In the genomic region with DNA sequence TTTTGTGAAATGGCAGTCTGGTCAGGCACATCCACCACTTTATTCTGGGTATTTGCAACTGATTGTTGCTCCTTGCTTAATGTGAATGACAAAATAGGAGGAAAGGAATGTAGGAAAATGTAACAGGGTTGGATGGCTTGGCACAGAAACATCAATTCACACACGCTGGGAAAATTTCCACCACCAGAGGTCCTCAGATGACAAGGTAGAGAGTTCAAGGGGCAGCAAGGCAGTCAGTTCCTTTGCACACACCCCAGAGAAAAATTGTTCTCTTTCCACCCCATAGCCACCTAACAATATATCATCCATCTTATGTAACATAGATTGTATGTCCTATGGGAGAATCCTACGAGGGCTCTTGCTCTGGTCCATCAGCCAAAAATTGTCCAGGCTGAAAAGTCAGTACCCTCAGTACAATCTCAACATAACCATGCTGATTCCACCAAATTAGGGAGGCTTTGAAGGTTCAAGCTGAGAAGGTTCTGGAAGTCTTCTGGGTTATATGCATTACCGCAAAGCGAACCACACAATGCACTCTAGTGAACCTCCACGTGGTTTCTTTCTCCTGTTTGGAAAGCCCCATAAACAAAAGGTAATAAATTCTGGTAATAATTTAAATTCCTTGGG, we compare ENCODE assay signal across 8 cellular contexts. TPM values are rescaled to one million over a fixed set of nuclear protein-coding genes. Genes with fewer than 3 reads are reported as not detected.
DNase-seq lines count a peak whose midpoint lies in the region; ATAC-seq and TF ChIP-seq lines count a peak whose summit lies in the region.

No MANE protein-coding gene starts in this region.

- no TSS peak for BruUV-seq in Panc1 (replicated peaks; lab: Mats Ljungman, UMichigan)

- no peaks in the 10 kb centered on the region for H3K27me3 ChIP-seq in Panc1 (ENCODE audit: control insufficient read depth, insufficient read depth, low read length)

- H3K9me3 ChIP-seq in Panc1 (ENCODE audit: control insufficient read depth, insufficient read depth, low read depth, low read length), result no peaks in the 10 kb centered on the region

- CTCF ChIA-PET in Panc1 (lab: Charles Lee), result interaction anchor here (0.6 kb wide), 1 partner anchor 871 kb away, joined by 5 read pairs; no protein-coding TSS in a partner anchor

- POLR2A ChIA-PET in Panc1 (lab: Charles Lee), result no interaction called here

- no peak overlapping the region for H3K27ac ChIP-seq in Panc1 (ENCODE audit: low read length)

- no peaks in the 10 kb centered on the region for H3K4me1 Mint-ChIP-seq in activated T-helper 1 cell treated with anti-CD3 and anti-CD28 coated beads, Interleukin-12 subunit alpha, Interleukin-12 subunit beta, Interleukin-2, Interleukin-4 antibody, amounts not matched to agents 30 ng/mL and 10 ng/mL and 1 ng/mL, durations not matched to agents 14 hours and 24 hours and 36 hours (ENCODE audit: low read depth)

- in situ Hi-C loops in Panc1 (cut with HindIII; ENCODE audit: low pct_unique_long_range_greater_than_20kb, low sequenced_read_pairs), result no loop called here

- no peaks in the 10 kb centered on the region for H3K4me1 ChIP-seq in Panc1 (ENCODE audit: control insufficient read depth, insufficient read depth, low read length)

- H3K27me3 Mint-ChIP-seq in activated T-helper 1 cell treated with anti-CD3 and anti-CD28 coated beads, Interleukin-12 subunit alpha, Interleukin-12 subunit beta, Interleukin-2, Interleukin-4 antibody, amounts not matched to agents 30 ng/mL and 10 ng/mL and 1 ng/mL, durations not matched to agents 14 hours and 24 hours and 36 hours (ENCODE audit: insufficient read depth), result peaks cover 4% of the 10 kb centered on the region

- no peaks in the 10 kb centered on the region for H3K36me3 Mint-ChIP-seq in activated T-helper 1 cell treated with anti-CD3 and anti-CD28 coated beads, Interleukin-12 subunit alpha, Interleukin-12 subunit beta, Interleukin-2, Interleukin-4 antibody, amounts not matched to agents 30 ng/mL and 10 ng/mL and 1 ng/mL, durations not matched to agents 14 hours and 24 hours and 36 hours (ENCODE audit: low read depth)

- no peaks in the 10 kb centered on the region for H3K9me3 Mint-ChIP-seq in activated T-helper 1 cell treated with anti-CD3 and anti-CD28 coated beads, Interleukin-12 subunit alpha, Interleukin-12 subunit beta, Interleukin-2, Interleukin-4 antibody, amounts not matched to agents 30 ng/mL and 10 ng/mL and 1 ng/mL, durations not matched to agents 14 hours and 24 hours and 36 hours

- intact Hi-C loops in Panc1 (cut with micrococcal nuclease; ENCODE audit: unreplicated experiment) (loop anchor here (2.0 kb wide), 1 partner anchor 835 kb away; no protein-coding TSS in a partner anchor), posterior cingulate gyrus (cut with DNase I) (loop anchor here (1.0 to 5.0 kb wide), 2 partner anchors 92 to 836 kb away; no protein-coding TSS in a partner anchor)
- intact Hi-C loops in activated T-helper 1 cell treated with anti-CD3 and anti-CD28 coated beads, Interleukin-12 subunit alpha, Interleukin-12 subunit beta, Interleukin-2, Interleukin-4 antibody, amounts not matched to agents 30 ng/mL and 10 ng/mL and 1 ng/mL, durations not matched to agents 14 hours and 24 hours and 36 hours (cut with micrococcal nuclease), result loop anchor here (2.0 to 10.0 kb wide), 4 partner anchors 93 to 685 kb away; no protein-coding TSS in a partner anchor

- ATAC-seq in activated CD4-positive, CD25-positive, alpha-beta regulatory T cell treated with anti-CD3 and anti-CD28 coated beads, Interleukin-2, amount 50 U/mL, for 24 hours, result no peak
- ATAC-seq in Panc1, result peak; percentile 76
- ATAC-seq in HG03175 (IDR thresholded peaks at IDR 0.05; ENCODE audit: unreplicated experiment), result no peak

- DNase-seq in activated CD4-positive, CD25-positive, alpha-beta regulatory T cell treated with anti-CD3 and anti-CD28 coated beads, Interleukin-2, amount 50 U/mL, for 72 hours, result peak; percentile 30
- DNase-seq in HT1080 (ENCODE audit: low read depth) (peak; percentile 70), Panc1 (ENCODE audit: low read depth, low spot score) (peak; percentile 54), foreskin fibroblast (peak; percentile 75 to 91), posterior cingulate gyrus (peak in 6 of 10 donors; percentile 17 to 90 (median 58))
- peak; percentile 15 for DNase-seq in activated T-helper 1 cell treated with anti-CD3 and anti-CD28 coated beads, Interleukin-12 subunit alpha, Interleukin-12 subunit beta, Interleukin-2, Interleukin-4 antibody, amounts not matched to agents 30 ng/mL and 10 ng/mL and 1 ng/mL, durations not matched to agents 14 hours and 24 hours and 36 hours (ENCODE audit: low spot score)

- H3K27ac Mint-ChIP-seq in activated T-helper 1 cell treated with anti-CD3 and anti-CD28 coated beads, Interleukin-12 subunit alpha, Interleukin-12 subunit beta, Interleukin-2, Interleukin-4 antibody, amounts not matched to agents 30 ng/mL and 10 ng/mL and 1 ng/mL, durations not matched to agents 14 hours and 24 hours and 36 hours, result no peak overlapping the region

- TF ChIP-seq CTCF in Panc1 (IDR thresholded peaks at IDR 0.05) (peak; percentile 83), foreskin fibroblast (IDR thresholded peaks at IDR 0.05; ENCODE audit: low read depth, low read length) (peak; percentile 78)

- H3K4me3 Mint-ChIP-seq in activated T-helper 1 cell treated with anti-CD3 and anti-CD28 coated beads, Interleukin-12 subunit alpha, Interleukin-12 subunit beta, Interleukin-2, Interleukin-4 antibody, amounts not matched to agents 30 ng/mL and 10 ng/mL and 1 ng/mL, durations not matched to agents 14 hours and 24 hours and 36 hours, result no peak overlapping the region

- H3K4me3 ChIP-seq in Panc1 (ENCODE audit: low read depth in 2 of 2, low read length in 2 of 2), result no peak overlapping the region
- no peak overlapping the region for H3K4me3 ChIP-seq in foreskin fibroblast (ENCODE audit: low read depth in 1 of 2, low read length in 2 of 2)

- no peaks in the 10 kb centered on the region for H3K36me3 ChIP-seq in Panc1 (ENCODE audit: control insufficient read depth, insufficient read depth, low read length)

RNA-seq across cellular contexts. Expression of a gene that starts 42.1 kb away (rescaled TPM):
- total RNA-seq in HT1080 (2014; rRNA removed; shearing (Covaris generic)), result not detected in 2 replicates
- not detected in 2 replicates for polyA plus RNA-seq in HT1080 (2015; cell fraction: cytosol; rRNA removed)
- polyA plus RNA-seq in HT1080 (2015; cell fraction: nucleus; rRNA removed), result not detected in 2 replicates
- not detected for total RNA-seq in Panc1 (2021; ENCODE audit: unreplicated experiment)
- not detected for polyA plus RNA-seq in Panc1 (2012; ENCODE audit: insufficient read length)
- total RNA-seq in activated T-helper 1 cell treated with anti-CD3 and anti-CD28 coated beads, Interleukin-12 subunit alpha, Interleukin-12 subunit beta, Interleukin-2, Interleukin-4 antibody, amounts not matched to agents 30 ng/mL and 10 ng/mL and 1 ng/mL, durations not matched to agents 14 hours and 24 hours and 36 hours, result not detected in 2 replicates

Comparison
In these comparisons a context has a peak if more than half of its experiments do, and no peak if none do; other contexts are left out.
1. DNase-seq: peak in every context shown above with its lines; median percentile 83 in foreskin fibroblast; 70 in HT1080; 58 in posterior cingulate gyrus; 54 in Panc1; 30 in activated CD4-positive, CD25-positive, alpha-beta regulatory T cell treated with anti-CD3 and anti-CD28 coated beads, Interleukin-2, amount 50 U/mL, for 72 hours; 15 in activated T-helper 1 cell treated with anti-CD3 and anti-CD28 coated beads, Interleukin-12 subunit alpha, Interleukin-12 subunit beta, Interleukin-2, Interleukin-4 antibody, amounts not matched to agents 30 ng/mL and 10 ng/mL and 1 ng/mL, durations not matched to agents 14 hours and 24 hours and 36 hours.